10 cellular contexts compared by ENCODE assay signal in the genomic region with DNA sequence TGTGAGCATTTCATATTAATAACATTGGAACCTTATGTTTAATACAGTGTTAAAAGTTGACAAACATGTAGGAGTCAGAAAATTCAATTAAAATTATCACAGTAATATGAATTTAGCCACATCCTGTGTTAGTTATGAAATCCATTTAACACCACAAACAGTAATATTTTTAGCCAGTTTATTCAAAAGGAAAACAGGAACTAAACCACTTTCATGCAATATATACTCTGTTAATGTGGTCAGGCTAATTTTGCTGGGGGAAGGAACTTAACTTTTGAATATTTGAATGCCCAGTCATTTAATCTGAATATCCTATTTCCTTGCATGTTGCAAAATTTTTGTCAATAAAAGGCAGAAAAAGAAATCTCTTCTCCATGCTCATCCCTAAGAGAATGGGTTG. TPM values are rescaled to one million over a fixed set of nuclear protein-coding genes. Genes with fewer than 3 reads are reported as not detected.
DNase-seq lines count a peak whose midpoint lies in the region; ATAC-seq and TF ChIP-seq lines count a peak whose summit lies in the region.
"Had no signal": no experiment of that assay in that cellular context is flagged by ENCODE, and none has a peak within 500 bp of the region (broad histone marks: within the 10 kb centered on the region; RNA-seq: fewer than 3 reads in every experiment).

No MANE protein-coding gene starts in this region.

- H3K9me3 Mint-ChIP-seq in natural killer cell = no peaks in the 10 kb centered on the region
- H3K9me3 Mint-ChIP-seq in glutamatergic neuron (ENCODE audit: unreplicated experiment) = peaks cover 6% of the 10 kb centered on the region
- H3K9me3 Mint-ChIP-seq in activated CD4-positive, alpha-beta memory T cell treated with anti-CD3 and anti-CD28 coated beads for 36 hours = no peaks in the 10 kb centered on the region
- peaks cover 3% of the 10 kb centered on the region for H3K9me3 Mint-ChIP-seq in activated CD4-positive, alpha-beta T cell treated with anti-CD3 and anti-CD28 coated beads, Interleukin-2, amount 10 ng/mL, durations not matched to agents 7 days and 5 days

- H3K4me1 Mint-ChIP-seq in natural killer cell (peaks cover 26 to 40% of the 10 kb centered on the region in 2 donors), glutamatergic neuron (ENCODE audit: low read depth, unreplicated experiment) (peaks cover 35% of the 10 kb centered on the region)
- peaks cover 2% of the 10 kb centered on the region for H3K4me1 Mint-ChIP-seq in activated CD4-positive, alpha-beta memory T cell treated with anti-CD3 and anti-CD28 coated beads for 36 hours (ENCODE audit: low read depth)
- peaks cover 22% of the 10 kb centered on the region for H3K4me1 Mint-ChIP-seq in activated CD4-positive, alpha-beta T cell treated with anti-CD3 and anti-CD28 coated beads, Interleukin-2, amount 10 ng/mL, durations not matched to agents 7 days and 5 days

- H3K4me3 Mint-ChIP-seq in natural killer cell (peak overlapping the region; percentile 56), glutamatergic neuron (ENCODE audit: unreplicated experiment) (no peak overlapping the region)
- no peak overlapping the region for H3K4me3 Mint-ChIP-seq in activated CD4-positive, alpha-beta memory T cell treated with anti-CD3 and anti-CD28 coated beads for 36 hours
- H3K4me3 Mint-ChIP-seq in activated CD4-positive, alpha-beta T cell treated with anti-CD3 and anti-CD28 coated beads, Interleukin-2, amount 10 ng/mL, durations not matched to agents 7 days and 5 days = no peak overlapping the region

- TF ChIP-seq CTCF in natural killer cell (IDR thresholded peaks at IDR 0.05) = no peak
- TF ChIP-seq CTCF in glutamatergic neuron (IDR thresholded peaks at IDR 0.05; ENCODE audit: partially characterized antibody, unreplicated experiment) = no peak

- CTCF ChIA-PET in activated CD4-positive, alpha-beta memory T cell treated with anti-CD3 and anti-CD28 coated beads for 36 hours (lab: Charles Lee) = no interaction called here
- CTCF ChIA-PET in activated CD4-positive, alpha-beta T cell treated with anti-CD3 and anti-CD28 coated beads, Interleukin-2, amount 10 ng/mL, durations not matched to agents 7 days and 5 days (lab: Charles Lee) = interaction anchor here (1.3 kb wide), 1 partner anchor 13 kb away, joined by 3 read pairs; no protein-coding TSS in a partner anchor

- H3K36me3 Mint-ChIP-seq in natural killer cell (no peaks in the 10 kb centered on the region), glutamatergic neuron (ENCODE audit: unreplicated experiment) (no peaks in the 10 kb centered on the region)
- no peaks in the 10 kb centered on the region for H3K36me3 Mint-ChIP-seq in activated CD4-positive, alpha-beta memory T cell treated with anti-CD3 and anti-CD28 coated beads for 36 hours
- no peaks in the 10 kb centered on the region for H3K36me3 Mint-ChIP-seq in activated CD4-positive, alpha-beta T cell treated with anti-CD3 and anti-CD28 coated beads, Interleukin-2, amount 10 ng/mL, durations not matched to agents 7 days and 5 days (ENCODE audit: low read depth)

- POLR2A ChIA-PET in activated CD4-positive, alpha-beta memory T cell treated with anti-CD3 and anti-CD28 coated beads for 36 hours (lab: Charles Lee) = no interaction called here
- POLR2A ChIA-PET in activated CD4-positive, alpha-beta T cell treated with anti-CD3 and anti-CD28 coated beads, Interleukin-2, amount 10 ng/mL, durations not matched to agents 7 days and 5 days (lab: Charles Lee) = no interaction called here

- H3K27ac Mint-ChIP-seq in natural killer cell (peak overlapping the region in 1 of 2 donors; percentile 4), glutamatergic neuron (ENCODE audit: unreplicated experiment) (no peak overlapping the region)
- no peak overlapping the region for H3K27ac Mint-ChIP-seq in activated CD4-positive, alpha-beta memory T cell treated with anti-CD3 and anti-CD28 coated beads for 36 hours
- H3K27ac Mint-ChIP-seq in activated CD4-positive, alpha-beta T cell treated with anti-CD3 and anti-CD28 coated beads, Interleukin-2, amount 10 ng/mL, durations not matched to agents 7 days and 5 days = no peak overlapping the region

- no peaks in the 10 kb centered on the region for H3K27me3 Mint-ChIP-seq in natural killer cell (ENCODE audit: low read depth in 2 of 2)
- H3K27me3 Mint-ChIP-seq in glutamatergic neuron (ENCODE audit: unreplicated experiment) = no peaks in the 10 kb centered on the region
- H3K27me3 Mint-ChIP-seq in activated CD4-positive, alpha-beta memory T cell treated with anti-CD3 and anti-CD28 coated beads for 36 hours = peaks cover 2% of the 10 kb centered on the region
- H3K27me3 Mint-ChIP-seq in activated CD4-positive, alpha-beta T cell treated with anti-CD3 and anti-CD28 coated beads, Interleukin-2, amount 10 ng/mL, durations not matched to agents 7 days and 5 days = peaks cover 10% of the 10 kb centered on the region

- peak; percentile 63 for DNase-seq in NAMALWA (ENCODE audit: low spot score)
- no peak for DNase-seq in natural killer cell
- DNase-seq in glutamatergic neuron = no peak
- no peak for DNase-seq in activated CD4-positive, alpha-beta memory T cell treated with anti-CD3 and anti-CD28 coated beads for 36 hours
- DNase-seq in activated CD4-positive, alpha-beta T cell treated with anti-CD3 and anti-CD28 coated beads, Interleukin-2, amount 10 ng/mL, durations not matched to agents 7 days and 5 days = no peak
- no peak for DNase-seq in midbrain (lab: John Stamatoyannopoulos, UW)
- DNase-seq: colonic mucosa, NCI-H1436 treated with DMSO at 0.1 percent for 48 hours had no signal

- ATAC-seq in GM18519 (IDR thresholded peaks at IDR 0.05; ENCODE audit: low FRiP score, unreplicated experiment) (peak; percentile 63), HG02642 (IDR thresholded peaks at IDR 0.05; ENCODE audit: poor library complexity, unreplicated experiment) (peak; percentile 58), natural killer cell (peak; percentile 46 to 63 (median 55))

- intact Hi-C loops in natural killer cell (cut with micrococcal nuclease) = no loop called here
- intact Hi-C loops in activated CD4-positive, alpha-beta memory T cell treated with anti-CD3 and anti-CD28 coated beads for 36 hours (cut with micrococcal nuclease) = no loop called here

RNA-seq across cellular contexts. Expression of gene ALOX5AP, which starts 14.9 kb away (rescaled TPM):
- total RNA-seq in natural killer cell (100 to 1,000 TPM in 2 of 3 donors, 10 to 100 TPM in 1; 83.9 to 150 (median 114) TPM), glutamatergic neuron (ENCODE audit: unreplicated experiment) (0.81 TPM)
- 10 to 100 TPM; 31.8 to 33.8 TPM for total RNA-seq in activated CD4-positive, alpha-beta memory T cell treated with anti-CD3 and anti-CD28 coated beads for 36 hours
- total RNA-seq in activated CD4-positive, alpha-beta T cell treated with anti-CD3 and anti-CD28 coated beads, Interleukin-2, amount 10 ng/mL, durations not matched to agents 7 days and 5 days = 10 to 100 TPM; 66.4 to 88.7 TPM

Comparison
In these comparisons a context has a peak if more than half of its experiments do, and no peak if none do; other contexts are left out.
1. RNA of gene ALOX5AP, which starts 14.9 kb away (total RNA-seq): 83.9 to 150 TPM in natural killer cell, 66.4 to 88.7 TPM in activated CD4-positive, alpha-beta T cell treated with anti-CD3 and anti-CD28 coated beads, Interleukin-2, amount 10 ng/mL, durations not matched to agents 7 days and 5 days and 31.8 to 33.8 TPM in activated CD4-positive, alpha-beta memory T cell treated with anti-CD3 and anti-CD28 coated beads for 36 hours; 0.81 TPM in glutamatergic neuron (single experiment); every median in the first group is over 10 times any median in the second.
2. Peak in every context shown above with its lines, with median percentiles within 50 percentile points of each other: ATAC-seq.